In the genomic region with DNA sequence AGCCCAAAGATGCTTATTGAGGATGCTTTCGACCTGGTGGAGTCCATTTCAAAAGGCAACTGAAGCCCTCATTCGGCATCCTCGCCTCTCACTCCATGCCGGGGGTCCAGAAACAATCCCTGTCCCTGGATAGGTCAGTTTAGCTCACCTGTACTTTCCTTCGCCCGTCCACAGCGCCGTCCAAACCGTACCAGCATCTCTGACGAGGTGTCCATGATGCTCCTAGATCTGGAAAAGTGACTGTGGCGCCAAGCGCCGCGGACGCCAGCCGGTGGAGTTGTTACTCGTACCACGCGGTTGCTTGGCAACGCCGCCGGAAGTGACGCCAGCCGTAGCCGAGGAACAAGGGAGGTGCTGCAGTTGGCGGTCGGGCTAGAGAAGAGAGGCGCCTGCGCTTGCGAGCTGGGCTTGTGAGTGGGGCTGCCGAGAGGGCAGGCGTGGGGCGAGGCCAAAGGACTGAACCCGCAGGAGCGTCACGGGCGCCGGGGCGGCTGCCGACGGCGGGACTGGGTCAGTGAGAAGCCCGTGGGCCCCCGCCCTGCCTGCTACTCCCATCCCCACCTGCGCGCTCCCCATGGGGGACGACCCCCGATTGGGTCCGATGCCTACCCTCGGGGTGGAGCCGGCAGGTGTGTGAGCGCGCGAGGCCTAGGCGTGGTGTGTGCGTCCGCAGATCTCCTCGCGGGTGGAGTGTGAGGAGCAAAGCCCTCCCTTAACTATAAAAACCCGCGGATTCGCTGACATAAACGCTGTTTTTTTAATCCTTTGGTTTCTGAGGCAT, we compare ENCODE assay signal across 1 cellular context.
TF ChIP-seq lines count a peak whose summit lies in the region.

A gene with protein sequence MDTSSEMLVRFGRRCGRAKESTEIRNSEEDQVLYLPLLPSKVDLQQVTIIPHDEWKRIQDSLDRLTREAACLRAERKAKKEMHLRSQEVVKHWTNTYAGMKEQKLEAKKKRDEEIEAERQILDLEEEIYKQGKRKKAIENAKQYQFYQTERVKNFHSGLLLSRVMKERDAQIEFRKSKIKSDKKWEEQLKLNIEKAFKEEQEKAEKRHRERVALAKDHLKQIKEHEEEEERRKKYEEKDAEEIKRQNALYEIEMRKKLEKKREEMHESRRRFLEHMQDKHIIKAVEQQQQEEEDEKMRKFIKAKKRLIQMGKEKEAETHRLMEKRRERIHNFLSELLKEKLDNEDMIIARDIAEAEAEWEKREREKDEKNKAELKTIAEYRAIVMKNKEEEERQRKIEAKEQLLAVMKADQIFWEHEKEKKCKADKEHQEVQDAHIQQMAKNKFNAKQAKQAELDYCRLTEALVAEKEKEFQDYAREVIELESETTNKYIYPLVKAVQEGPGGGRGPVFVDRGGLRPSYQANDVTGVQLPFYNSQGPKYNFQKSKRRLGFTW (minus strand): TSS at position 293 of the 781 bp plus-strand sequence. CDS start 78 bp downstream, at position 215.
A gene with protein sequence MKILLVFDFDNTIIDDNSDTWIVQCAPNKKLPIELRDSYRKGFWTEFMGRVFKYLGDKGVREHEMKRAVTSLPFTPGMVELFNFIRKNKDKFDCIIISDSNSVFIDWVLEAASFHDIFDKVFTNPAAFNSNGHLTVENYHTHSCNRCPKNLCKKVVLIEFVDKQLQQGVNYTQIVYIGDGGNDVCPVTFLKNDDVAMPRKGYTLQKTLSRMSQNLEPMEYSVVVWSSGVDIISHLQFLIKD (plus strand): TSS at position 357 of the 781 bp plus-strand sequence. CDS start 6,503 bp downstream, outside the sequence.

TF ChIP-seq in K562, 482 proteins besides CTCF, POLR2A, EP300 and RAD21 (continued from another document and continues in another):
- TF ChIP-seq, protein P1, sequence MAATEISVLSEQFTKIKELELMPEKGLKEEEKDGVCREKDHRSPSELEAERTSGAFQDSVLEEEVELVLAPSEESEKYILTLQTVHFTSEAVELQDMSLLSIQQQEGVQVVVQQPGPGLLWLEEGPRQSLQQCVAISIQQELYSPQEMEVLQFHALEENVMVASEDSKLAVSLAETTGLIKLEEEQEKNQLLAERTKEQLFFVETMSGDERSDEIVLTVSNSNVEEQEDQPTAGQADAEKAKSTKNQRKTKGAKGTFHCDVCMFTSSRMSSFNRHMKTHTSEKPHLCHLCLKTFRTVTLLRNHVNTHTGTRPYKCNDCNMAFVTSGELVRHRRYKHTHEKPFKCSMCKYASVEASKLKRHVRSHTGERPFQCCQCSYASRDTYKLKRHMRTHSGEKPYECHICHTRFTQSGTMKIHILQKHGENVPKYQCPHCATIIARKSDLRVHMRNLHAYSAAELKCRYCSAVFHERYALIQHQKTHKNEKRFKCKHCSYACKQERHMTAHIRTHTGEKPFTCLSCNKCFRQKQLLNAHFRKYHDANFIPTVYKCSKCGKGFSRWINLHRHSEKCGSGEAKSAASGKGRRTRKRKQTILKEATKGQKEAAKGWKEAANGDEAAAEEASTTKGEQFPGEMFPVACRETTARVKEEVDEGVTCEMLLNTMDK (IDR thresholded peaks at IDR 0.05; ENCODE audit: borderline replicate concordance, insufficient read depth, low read depth, low read length, poor library complexity, severe bottlenecking), result no peak
- TF ChIP-seq, protein P2, sequence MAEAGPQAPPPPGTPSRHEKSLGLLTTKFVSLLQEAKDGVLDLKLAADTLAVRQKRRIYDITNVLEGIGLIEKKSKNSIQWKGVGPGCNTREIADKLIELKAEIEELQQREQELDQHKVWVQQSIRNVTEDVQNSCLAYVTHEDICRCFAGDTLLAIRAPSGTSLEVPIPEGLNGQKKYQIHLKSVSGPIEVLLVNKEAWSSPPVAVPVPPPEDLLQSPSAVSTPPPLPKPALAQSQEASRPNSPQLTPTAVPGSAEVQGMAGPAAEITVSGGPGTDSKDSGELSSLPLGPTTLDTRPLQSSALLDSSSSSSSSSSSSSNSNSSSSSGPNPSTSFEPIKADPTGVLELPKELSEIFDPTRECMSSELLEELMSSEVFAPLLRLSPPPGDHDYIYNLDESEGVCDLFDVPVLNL (CRISPR knock-in tag; IDR thresholded peaks at IDR 0.05; ENCODE audit: low read depth), result peak; percentile 12; the same call in 1 of the 2 replicates
- TF ChIP-seq, protein P3, sequence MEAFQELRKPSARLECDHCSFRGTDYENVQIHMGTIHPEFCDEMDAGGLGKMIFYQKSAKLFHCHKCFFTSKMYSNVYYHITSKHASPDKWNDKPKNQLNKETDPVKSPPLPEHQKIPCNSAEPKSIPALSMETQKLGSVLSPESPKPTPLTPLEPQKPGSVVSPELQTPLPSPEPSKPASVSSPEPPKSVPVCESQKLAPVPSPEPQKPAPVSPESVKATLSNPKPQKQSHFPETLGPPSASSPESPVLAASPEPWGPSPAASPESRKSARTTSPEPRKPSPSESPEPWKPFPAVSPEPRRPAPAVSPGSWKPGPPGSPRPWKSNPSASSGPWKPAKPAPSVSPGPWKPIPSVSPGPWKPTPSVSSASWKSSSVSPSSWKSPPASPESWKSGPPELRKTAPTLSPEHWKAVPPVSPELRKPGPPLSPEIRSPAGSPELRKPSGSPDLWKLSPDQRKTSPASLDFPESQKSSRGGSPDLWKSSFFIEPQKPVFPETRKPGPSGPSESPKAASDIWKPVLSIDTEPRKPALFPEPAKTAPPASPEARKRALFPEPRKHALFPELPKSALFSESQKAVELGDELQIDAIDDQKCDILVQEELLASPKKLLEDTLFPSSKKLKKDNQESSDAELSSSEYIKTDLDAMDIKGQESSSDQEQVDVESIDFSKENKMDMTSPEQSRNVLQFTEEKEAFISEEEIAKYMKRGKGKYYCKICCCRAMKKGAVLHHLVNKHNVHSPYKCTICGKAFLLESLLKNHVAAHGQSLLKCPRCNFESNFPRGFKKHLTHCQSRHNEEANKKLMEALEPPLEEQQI (IDR thresholded peaks at IDR 0.05), result no peak
- peak; percentile 74; the same call in 1 of the 2 replicates for TF ChIP-seq GTF2E2 (tag; IDR thresholded peaks at IDR 0.05)
- TF ChIP-seq RFX1 (IDR thresholded peaks at IDR 0.05), result peak; percentile 100
- peak; percentile 45; the same call in 1 of the 2 replicates for TF ChIP-seq SIN3B (IDR thresholded peaks at IDR 0.05; ENCODE audit: low read depth)
- TF ChIP-seq BRD9 (IDR thresholded peaks at IDR 0.05; ENCODE audit: low read depth, partially characterized antibody), result no peak
- TF ChIP-seq, protein P4, sequence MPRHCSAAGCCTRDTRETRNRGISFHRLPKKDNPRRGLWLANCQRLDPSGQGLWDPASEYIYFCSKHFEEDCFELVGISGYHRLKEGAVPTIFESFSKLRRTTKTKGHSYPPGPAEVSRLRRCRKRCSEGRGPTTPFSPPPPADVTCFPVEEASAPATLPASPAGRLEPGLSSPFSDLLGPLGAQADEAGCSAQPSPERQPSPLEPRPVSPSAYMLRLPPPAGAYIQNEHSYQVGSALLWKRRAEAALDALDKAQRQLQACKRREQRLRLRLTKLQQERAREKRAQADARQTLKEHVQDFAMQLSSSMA (CRISPR knock-in tag; IDR thresholded peaks at IDR 0.05), result no peak
- 0 out of 2 replicates have a peak, but pooled peaks have one; percentile 7 for TF ChIP-seq ZBTB17 (CRISPR knock-in tag; IDR thresholded peaks at IDR 0.05)
- TF ChIP-seq HCFC1 (IDR thresholded peaks at IDR 0.05; ENCODE audit: low read depth, low read length), result peak; percentile 47
- peak; percentile 63; the same call in 1 of the 2 replicates for TF ChIP-seq ZBTB1 (CRISPR knock-in tag; IDR thresholded peaks at IDR 0.05; ENCODE audit: borderline replicate concordance, low read depth)
- TF ChIP-seq DNMT1 (IDR thresholded peaks at IDR 0.05), result no peak
- peak; percentile 52; the same call in 1 of the 2 replicates for TF ChIP-seq RNF2 (IDR thresholded peaks at IDR 0.05)
- TF ChIP-seq NFIC (IDR thresholded peaks at IDR 0.05), result peak; percentile 62
- peak; percentile 88 for TF ChIP-seq FOXP1 (CRISPR knock-in tag; IDR thresholded peaks at IDR 0.05)
- TF ChIP-seq CSDE1 (IDR thresholded peaks at IDR 0.05), result peak in 1 of 2 experiments; percentile 97; a peak in 2 of 4 replicates
- peak; percentile 94 for TF ChIP-seq L3MBTL2 (IDR thresholded peaks at IDR 0.05)
- TF ChIP-seq NFXL1 (CRISPR knock-in tag; IDR thresholded peaks at IDR 0.05), result no peak
- peak; percentile 22; the same call in 1 of the 2 replicates for TF ChIP-seq EGR1 (conservative IDR thresholded peaks at IDR 0.05)
- TF ChIP-seq FOXK1 (CRISPR knock-in tag; IDR thresholded peaks at IDR 0.05; ENCODE audit: borderline replicate concordance), result no peak
- TF ChIP-seq, protein P5, sequence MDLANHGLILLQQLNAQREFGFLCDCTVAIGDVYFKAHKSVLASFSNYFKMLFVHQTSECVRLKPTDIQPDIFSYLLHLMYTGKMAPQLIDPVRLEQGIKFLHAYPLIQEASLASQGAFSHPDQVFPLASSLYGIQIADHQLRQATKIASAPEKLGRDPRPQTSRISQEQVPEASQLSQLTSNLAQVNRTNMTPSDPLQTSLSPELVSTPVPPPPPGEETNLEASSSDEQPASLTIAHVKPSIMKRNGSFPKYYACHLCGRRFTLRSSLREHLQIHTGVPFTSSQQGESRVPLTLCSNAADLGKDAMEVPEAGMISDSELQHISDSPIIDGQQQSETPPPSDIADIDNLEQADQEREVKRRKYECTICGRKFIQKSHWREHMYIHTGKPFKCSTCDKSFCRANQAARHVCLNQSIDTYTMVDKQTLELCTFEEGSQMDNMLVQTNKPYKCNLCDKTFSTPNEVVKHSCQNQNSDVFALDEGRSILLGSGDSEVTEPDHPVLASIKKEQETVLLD (IDR thresholded peaks at IDR 0.05), result peak; percentile 88
- TF ChIP-seq BHLHE40 (IDR thresholded peaks at IDR 0.05; ENCODE audit: low read length), result peak; percentile 77
- TF ChIP-seq, protein P6, sequence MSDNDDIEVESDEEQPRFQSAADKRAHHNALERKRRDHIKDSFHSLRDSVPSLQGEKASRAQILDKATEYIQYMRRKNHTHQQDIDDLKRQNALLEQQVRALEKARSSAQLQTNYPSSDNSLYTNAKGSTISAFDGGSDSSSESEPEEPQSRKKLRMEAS (CRISPR knock-in tag; IDR thresholded peaks at IDR 0.05), result peak; percentile 72
- peak; percentile 65; the same call in 1 of the 2 replicates for TF ChIP-seq KDM2B (CRISPR knock-in tag; IDR thresholded peaks at IDR 0.05)
- TF ChIP-seq FOXK2 (conservative IDR thresholded peaks at IDR 0.05 in 1 of 2, IDR thresholded peaks at IDR 0.05 in 1 of 2; ENCODE audit: low read depth in 2 of 2), result peak; percentile 90 to 94
- TF ChIP-seq FIP1L1 (IDR thresholded peaks at IDR 0.05; ENCODE audit: low read depth, low read length, poor library complexity, severe bottlenecking), result peak; percentile 84
- TF ChIP-seq, protein P7, sequence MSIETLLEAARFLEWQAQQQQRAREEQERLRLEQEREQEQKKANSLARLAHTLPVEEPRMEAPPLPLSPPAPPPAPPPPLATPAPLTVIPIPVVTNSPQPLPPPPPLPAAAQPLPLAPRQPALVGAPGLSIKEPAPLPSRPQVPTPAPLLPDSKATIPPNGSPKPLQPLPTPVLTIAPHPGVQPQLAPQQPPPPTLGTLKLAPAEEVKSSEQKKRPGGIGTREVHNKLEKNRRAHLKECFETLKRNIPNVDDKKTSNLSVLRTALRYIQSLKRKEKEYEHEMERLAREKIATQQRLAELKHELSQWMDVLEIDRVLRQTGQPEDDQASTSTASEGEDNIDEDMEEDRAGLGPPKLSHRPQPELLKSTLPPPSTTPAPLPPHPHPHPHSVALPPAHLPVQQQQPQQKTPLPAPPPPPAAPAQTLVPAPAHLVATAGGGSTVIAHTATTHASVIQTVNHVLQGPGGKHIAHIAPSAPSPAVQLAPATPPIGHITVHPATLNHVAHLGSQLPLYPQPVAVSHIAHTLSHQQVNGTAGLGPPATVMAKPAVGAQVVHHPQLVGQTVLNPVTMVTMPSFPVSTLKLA (conservative IDR thresholded peaks at IDR 0.05), result peak; percentile 78 to 91
- TF ChIP-seq ZSCAN29 (IDR thresholded peaks at IDR 0.05), result peak; percentile 80
- no peak for TF ChIP-seq NCOA6 (IDR thresholded peaks at IDR 0.05)
- TF ChIP-seq GATA2 (CRISPR knock-in tag; IDR thresholded peaks at IDR 0.05), result no peak
- TF ChIP-seq, protein P8, sequence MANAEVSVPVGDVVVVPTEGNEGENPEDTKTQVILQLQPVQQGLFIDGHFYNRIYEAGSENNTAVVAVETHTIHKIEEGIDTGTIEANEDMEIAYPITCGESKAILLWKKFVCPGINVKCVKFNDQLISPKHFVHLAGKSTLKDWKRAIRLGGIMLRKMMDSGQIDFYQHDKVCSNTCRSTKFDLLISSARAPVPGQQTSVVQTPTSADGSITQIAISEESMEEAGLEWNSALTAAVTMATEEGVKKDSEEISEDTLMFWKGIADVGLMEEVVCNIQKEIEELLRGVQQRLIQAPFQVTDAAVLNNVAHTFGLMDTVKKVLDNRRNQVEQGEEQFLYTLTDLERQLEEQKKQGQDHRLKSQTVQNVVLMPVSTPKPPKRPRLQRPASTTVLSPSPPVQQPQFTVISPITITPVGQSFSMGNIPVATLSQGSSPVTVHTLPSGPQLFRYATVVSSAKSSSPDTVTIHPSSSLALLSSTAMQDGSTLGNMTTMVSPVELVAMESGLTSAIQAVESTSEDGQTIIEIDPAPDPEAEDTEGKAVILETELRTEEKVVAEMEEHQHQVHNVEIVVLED (CRISPR knock-in tag; IDR thresholded peaks at IDR 0.05), result peak; percentile 43
- peak; percentile 68 for TF ChIP-seq ZNF316 (IDR thresholded peaks at IDR 0.05)
- TF ChIP-seq ZNF586 (CRISPR knock-in tag; conservative IDR thresholded peaks at IDR 0.05), result no peak
- peak; percentile 98 for TF ChIP-seq ZFX (CRISPR knock-in tag; IDR thresholded peaks at IDR 0.05)
- TF ChIP-seq CBX8 (IDR thresholded peaks at IDR 0.05; ENCODE audit: borderline replicate concordance, extremely low read depth, low read depth, low read length, poor library complexity, severe bottlenecking), result no peak
- no peak for TF ChIP-seq MECOM (CRISPR knock-in tag; IDR thresholded peaks at IDR 0.05)
- TF ChIP-seq, protein P9, sequence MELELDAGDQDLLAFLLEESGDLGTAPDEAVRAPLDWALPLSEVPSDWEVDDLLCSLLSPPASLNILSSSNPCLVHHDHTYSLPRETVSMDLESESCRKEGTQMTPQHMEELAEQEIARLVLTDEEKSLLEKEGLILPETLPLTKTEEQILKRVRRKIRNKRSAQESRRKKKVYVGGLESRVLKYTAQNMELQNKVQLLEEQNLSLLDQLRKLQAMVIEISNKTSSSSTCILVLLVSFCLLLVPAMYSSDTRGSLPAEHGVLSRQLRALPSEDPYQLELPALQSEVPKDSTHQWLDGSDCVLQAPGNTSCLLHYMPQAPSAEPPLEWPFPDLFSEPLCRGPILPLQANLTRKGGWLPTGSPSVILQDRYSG (tag; conservative IDR thresholded peaks at IDR 0.05; ENCODE audit: low read depth), result no peak
- peak; percentile 75 for TF ChIP-seq POLR2AphosphoS5 (IDR thresholded peaks at IDR 0.05; ENCODE audit: control insufficient read depth, insufficient read depth, low read depth, low read length)
- peak in 1 of 2 experiments; percentile 61; a peak in 3 of 4 replicates for TF ChIP-seq RCOR1 (IDR thresholded peaks at IDR 0.05; ENCODE audit: borderline replicate concordance in 1 of 2, low read depth in 2 of 2, low read length in 2 of 2)
